In the genomic region with DNA sequence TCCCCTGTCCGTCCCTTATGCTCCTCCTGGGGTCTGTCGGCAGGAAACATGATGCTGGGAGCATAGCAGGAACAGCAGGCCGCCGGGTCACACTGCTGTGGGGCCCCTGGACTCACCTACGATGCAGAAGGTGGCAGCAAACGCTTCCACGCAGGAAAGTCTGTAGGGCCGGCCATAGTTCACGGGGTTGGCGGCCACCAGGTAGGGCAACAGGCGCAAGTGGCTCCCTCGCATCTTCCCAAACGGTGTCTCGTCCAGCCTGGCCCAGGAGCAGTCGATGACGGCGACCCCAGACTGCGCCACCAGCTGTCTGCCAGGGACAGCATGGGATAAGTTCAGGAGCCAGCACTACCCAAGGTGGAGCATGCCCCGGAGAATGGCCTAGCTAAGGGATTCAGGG, we compare ENCODE assay signal across 1 cellular context.
TF ChIP-seq lines count a peak whose summit lies in the region.

No MANE protein-coding gene starts in this region.

TF ChIP-seq in GM23338, 12 proteins besides CTCF, POLR2A, EP300 and RAD21 (continued from another document):
- TF ChIP-seq, protein P1, sequence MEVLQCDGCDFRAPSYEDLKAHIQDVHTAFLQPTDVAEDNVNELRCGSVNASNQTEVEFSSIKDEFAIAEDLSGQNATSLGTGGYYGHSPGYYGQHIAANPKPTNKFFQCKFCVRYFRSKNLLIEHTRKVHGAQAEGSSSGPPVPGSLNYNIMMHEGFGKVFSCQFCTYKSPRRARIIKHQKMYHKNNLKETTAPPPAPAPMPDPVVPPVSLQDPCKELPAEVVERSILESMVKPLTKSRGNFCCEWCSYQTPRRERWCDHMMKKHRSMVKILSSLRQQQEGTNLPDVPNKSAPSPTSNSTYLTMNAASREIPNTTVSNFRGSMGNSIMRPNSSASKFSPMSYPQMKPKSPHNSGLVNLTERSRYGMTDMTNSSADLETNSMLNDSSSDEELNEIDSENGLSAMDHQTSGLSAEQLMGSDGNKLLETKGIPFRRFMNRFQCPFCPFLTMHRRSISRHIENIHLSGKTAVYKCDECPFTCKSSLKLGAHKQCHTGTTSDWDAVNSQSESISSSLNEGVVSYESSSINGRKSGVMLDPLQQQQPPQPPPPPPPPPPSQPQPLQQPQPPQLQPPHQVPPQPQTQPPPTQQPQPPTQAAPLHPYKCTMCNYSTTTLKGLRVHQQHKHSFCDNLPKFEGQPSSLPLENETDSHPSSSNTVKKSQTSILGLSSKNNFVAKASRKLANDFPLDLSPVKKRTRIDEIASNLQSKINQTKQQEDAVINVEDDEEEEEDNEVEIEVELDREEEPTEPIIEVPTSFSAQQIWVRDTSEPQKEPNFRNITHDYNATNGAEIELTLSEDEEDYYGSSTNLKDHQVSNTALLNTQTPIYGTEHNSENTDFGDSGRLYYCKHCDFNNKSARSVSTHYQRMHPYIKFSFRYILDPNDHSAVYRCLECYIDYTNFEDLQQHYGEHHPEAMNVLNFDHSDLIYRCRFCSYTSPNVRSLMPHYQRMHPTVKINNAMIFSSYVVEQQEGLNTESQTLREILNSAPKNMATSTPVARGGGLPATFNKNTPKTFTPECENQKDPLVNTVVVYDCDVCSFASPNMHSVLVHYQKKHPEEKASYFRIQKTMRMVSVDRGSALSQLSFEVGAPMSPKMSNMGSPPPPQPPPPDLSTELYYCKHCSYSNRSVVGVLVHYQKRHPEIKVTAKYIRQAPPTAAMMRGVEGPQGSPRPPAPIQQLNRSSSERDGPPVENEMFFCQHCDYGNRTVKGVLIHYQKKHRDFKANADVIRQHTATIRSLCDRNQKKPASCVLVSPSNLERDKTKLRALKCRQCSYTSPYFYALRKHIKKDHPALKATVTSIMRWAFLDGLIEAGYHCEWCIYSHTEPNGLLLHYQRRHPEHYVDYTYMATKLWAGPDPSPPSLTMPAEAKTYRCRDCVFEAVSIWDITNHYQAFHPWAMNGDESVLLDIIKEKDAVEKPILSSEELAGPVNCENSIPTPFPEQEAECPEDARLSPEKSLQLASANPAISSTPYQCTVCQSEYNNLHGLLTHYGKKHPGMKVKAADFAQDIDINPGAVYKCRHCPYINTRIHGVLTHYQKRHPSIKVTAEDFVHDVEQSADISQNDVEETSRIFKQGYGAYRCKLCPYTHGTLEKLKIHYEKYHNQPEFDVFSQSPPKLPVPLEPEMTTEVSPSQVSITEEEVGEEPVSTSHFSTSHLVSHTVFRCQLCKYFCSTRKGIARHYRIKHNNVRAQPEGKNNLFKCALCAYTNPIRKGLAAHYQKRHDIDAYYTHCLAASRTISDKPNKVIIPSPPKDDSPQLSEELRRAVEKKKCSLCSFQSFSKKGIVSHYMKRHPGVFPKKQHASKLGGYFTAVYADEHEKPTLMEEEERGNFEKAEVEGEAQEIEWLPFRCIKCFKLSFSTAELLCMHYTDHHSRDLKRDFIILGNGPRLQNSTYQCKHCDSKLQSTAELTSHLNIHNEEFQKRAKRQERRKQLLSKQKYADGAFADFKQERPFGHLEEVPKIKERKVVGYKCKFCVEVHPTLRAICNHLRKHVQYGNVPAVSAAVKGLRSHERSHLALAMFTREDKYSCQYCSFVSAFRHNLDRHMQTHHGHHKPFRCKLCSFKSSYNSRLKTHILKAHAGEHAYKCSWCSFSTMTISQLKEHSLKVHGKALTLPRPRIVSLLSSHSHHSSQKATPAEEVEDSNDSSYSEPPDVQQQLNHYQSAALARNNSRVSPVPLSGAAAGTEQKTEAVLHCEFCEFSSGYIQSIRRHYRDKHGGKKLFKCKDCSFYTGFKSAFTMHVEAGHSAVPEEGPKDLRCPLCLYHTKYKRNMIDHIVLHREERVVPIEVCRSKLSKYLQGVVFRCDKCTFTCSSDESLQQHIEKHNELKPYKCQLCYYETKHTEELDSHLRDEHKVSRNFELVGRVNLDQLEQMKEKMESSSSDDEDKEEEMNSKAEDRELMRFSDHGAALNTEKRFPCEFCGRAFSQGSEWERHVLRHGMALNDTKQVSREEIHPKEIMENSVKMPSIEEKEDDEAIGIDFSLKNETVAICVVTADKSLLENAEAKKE (CRISPR knock-in tag; IDR thresholded peaks at IDR 0.05), result no peak
- no peak for TF ChIP-seq ZNF331 (CRISPR knock-in tag; IDR thresholded peaks at IDR 0.05; ENCODE audit: low read depth)
